13 cellular contexts compared by ENCODE assay signal in genomic region chr15:84752700-84753099, GRCh38. TPM values are rescaled to one million over a fixed set of nuclear protein-coding genes. Genes with fewer than 3 reads are reported as not detected.
DNase-seq lines count a peak whose midpoint lies in the region; ATAC-seq and TF ChIP-seq lines count a peak whose summit lies in the region.
"Had no signal": no experiment of that assay in that cellular context is flagged by ENCODE, and none has a peak within 500 bp of the region (broad histone marks: within the 10 kb centered on the region; RNA-seq: fewer than 3 reads in every experiment).

No MANE protein-coding gene starts in this region.

- no peaks in the 10 kb centered on the region for H3K27me3 ChIP-seq in heart right ventricle
- H3K27me3 ChIP-seq in brain microvascular endothelial cell (replicated peaks), result no peaks in the 10 kb centered on the region
- H3K27me3 ChIP-seq: BLaER1 had no signal

- TF ChIP-seq CTCF in heart right ventricle (IDR thresholded peaks at IDR 0.05), result no peak
- TF ChIP-seq CTCF in brain microvascular endothelial cell (IDR thresholded peaks at IDR 0.05; ENCODE audit: low read depth, low read length, missing control alignments), result no peak

- H3K27me3 Mint-ChIP-seq in memory B cell, result no peaks in the 10 kb centered on the region

- ATAC-seq in heart right ventricle (no peak), Right ventricle myocardium inferior (no peak), memory B cell (ENCODE audit: low read depth) (no peak)

- DNase-seq in heart right ventricle (no peak), Right ventricle myocardium inferior (ENCODE audit: missing footprints) (no peak), brain microvascular endothelial cell (no peak), memory B cell (ENCODE audit: low spot score in 2 of 2) (no peak), middle frontal gyrus (ENCODE audit: extremely low spot score, low spot score) (no peak), HPDE6-E6E7 (ENCODE audit: extremely low spot score) (no peak), H4 (ENCODE audit: low spot score) (no peak), C1 segment of cervical spinal cord (lab: John Stamatoyannopoulos, UW) (no peak)
- DNase-seq: GOT3; hypothalamus; NCI-H1694 treated with DMSO at 0.1 percent for 48 hours; stimulated activated CD8-positive, alpha-beta memory T cell treated with anti-CD3 and anti-CD28 coated beads, Interleukin-4, amount 100 ng/mL, for 48 hours had no signal

- intact Hi-C loops in heart right ventricle (cut with DNase I), result loop anchor here in 7 of 10 donors (5.0 to 10.0 kb wide), 7 partner anchors 35 to 162 kb away; partner anchors contain the start of genes ALPK3 (in 2 of the 7) and SEC11A (in 1 of the 7)
- intact Hi-C loops in Right ventricle myocardium inferior (cut with DNase I), result no loop called here

- H3K4me3 ChIP-seq in heart right ventricle (no peak overlapping the region), brain microvascular endothelial cell (ENCODE audit: low read depth, low read length) (no peak overlapping the region)
- H3K4me3 ChIP-seq: BLaER1 had no signal

- in situ Hi-C loops in brain microvascular endothelial cell (cut with HindIII; ENCODE audit: low pct_ligation_motif_present, low sequenced_read_pairs), result no loop called here

- H3K36me3 ChIP-seq in heart right ventricle (peaks cover 0 to 9% (median 0%) of the 10 kb centered on the region in 9 donors), brain microvascular endothelial cell (replicated peaks) (no peaks in the 10 kb centered on the region)

- peaks cover 45% of the 10 kb centered on the region for H3K4me1 Mint-ChIP-seq in memory B cell

- H3K9me3 ChIP-seq in heart right ventricle, result no peaks in the 10 kb centered on the region
- H3K9me3 ChIP-seq: BLaER1 had no signal

- no peaks in the 10 kb centered on the region for H3K9me3 Mint-ChIP-seq in memory B cell

- peak overlapping the region in 6 of 10 donors; percentile 1 to 52 (median 31) for H3K27ac ChIP-seq in heart right ventricle
- peak overlapping the region; percentile 5 for H3K27ac ChIP-seq in brain microvascular endothelial cell
- H3K27ac ChIP-seq: BLaER1 had no signal

- peak overlapping the region; percentile 58 for H3K27ac Mint-ChIP-seq in memory B cell

- no peak overlapping the region for H3K4me3 Mint-ChIP-seq in memory B cell

- H3K4me1 ChIP-seq in heart right ventricle, result peaks cover 8 to 83% (median 64%) of the 10 kb centered on the region in 9 donors

- 46 to 51% methylated on average over 3 of the region's 3 CpGs for WGBS in heart right ventricle, 2 donors

- peaks cover 7% of the 10 kb centered on the region for H3K36me3 Mint-ChIP-seq in memory B cell

RNA-seq across cellular contexts. Expression of gene ZNF592, which starts 4.3 kb away (rescaled TPM):
- total RNA-seq in heart right ventricle (10 to 100 TPM; 17.1 to 26.9 (median 20.8) TPM), Right ventricle myocardium inferior (19.2 TPM)
- 1 to 10 TPM; 8.2 to 8.7 TPM for polyA plus RNA-seq in heart right ventricle
- total RNA-seq in H4 (2014; rRNA removed; shearing (Covaris generic)), result 3.9 and 6.1 TPM in 2 replicates

RNA-seq across cellular contexts. Expression of gene SEC11A, which starts 36.8 kb away (rescaled TPM):
- 10 to 100 TPM; 65.9 to 93.8 (median 75.0) TPM for total RNA-seq in heart right ventricle
- 100 to 1,000 TPM in 1 of 2 donors, 10 to 100 TPM in 1; 77.7 to 123 TPM for polyA plus RNA-seq in heart right ventricle
- total RNA-seq in Right ventricle myocardium inferior, result 84.7 TPM
- 186 and 244 TPM in 2 replicates for total RNA-seq in H4 (2014; rRNA removed; shearing (Covaris generic))
